ENCODE assay signal across 8 cellular contexts in the genomic region with DNA sequence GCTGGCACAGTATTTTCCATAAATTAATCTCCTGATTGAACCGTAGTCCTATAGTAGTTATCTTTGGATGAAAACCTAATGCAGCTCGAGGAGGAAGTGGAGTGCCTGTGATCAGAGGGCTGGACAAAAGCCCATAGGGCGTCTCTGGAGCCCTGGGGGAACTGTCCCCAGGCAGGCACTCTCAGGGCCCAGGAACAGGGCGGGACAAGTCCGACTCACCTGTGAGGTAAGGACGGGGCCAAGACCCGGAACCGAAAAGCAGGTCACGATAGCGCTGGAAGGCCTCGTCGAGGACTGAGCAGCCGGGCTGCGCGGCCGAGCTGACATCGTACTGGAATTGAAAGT. TPM values are rescaled to one million over a fixed set of nuclear protein-coding genes. Genes with fewer than 3 reads are reported as not detected.
DNase-seq lines count a peak whose midpoint lies in the region; ATAC-seq, FAIRE-seq and TF ChIP-seq lines count a peak whose summit lies in the region.

No MANE protein-coding gene starts in this region.

- no peaks in the 10 kb centered on the region for H3K36me3 ChIP-seq in breast epithelium
- peaks cover 7 to 13% of the 10 kb centered on the region in 2 experiments for H3K36me3 ChIP-seq in HepG2 (replicated peaks in 1 of 2; ENCODE audit: control insufficient read depth in 1 of 2, insufficient read depth in 2 of 2, low read length in 2 of 2)
- no peaks in the 10 kb centered on the region for H3K36me3 ChIP-seq in suprapubic skin

- H4K20me1 ChIP-seq in HepG2 (ENCODE audit: insufficient read depth, low read length), result no peaks in the 10 kb centered on the region

- peak; percentile 47 for ATAC-seq in GM21723 (IDR thresholded peaks at IDR 0.05; ENCODE audit: unreplicated experiment)
- ATAC-seq in HepG2, result peak; percentile 79

- DNase-seq in GM10266 (ENCODE audit: extremely low spot score), result peak; percentile 24
- no peak for DNase-seq in Jurkat, Clone E6-1 (ENCODE audit: low read depth, low spot score)
- DNase-seq in breast epithelium (ENCODE audit: low spot score in 2 of 2), result no peak
- no peak for DNase-seq in HepG2 (ENCODE audit: low spot score)
- DNase-seq in suprapubic skin (ENCODE audit: low spot score in 2 of 2), result no peak
- DNase-seq in cerebellar cortex (ENCODE audit: low spot score), result no peak
- DNase-seq in A172 (ENCODE audit: low spot score), result no peak

- POLR2A ChIA-PET in HepG2 (lab: Yijun Ruan, JAX), result interaction anchor here (0.7 to 2.9 kb wide), 14 partner anchors 8 to 311 kb away, joined by 3 to 11 read pairs (median 4); a partner anchor contains a TSS

- peak overlapping the region; percentile 69 for H3K4me2 ChIP-seq in HepG2 (ENCODE audit: low read depth, low read length)

- H3K27ac ChIP-seq in breast epithelium (peak overlapping the region; percentile 87 to 94), HepG2 (ENCODE audit: extremely low read length, insufficient read depth, low read length) (peak overlapping the region; percentile 84), suprapubic skin (peak overlapping the region; percentile 93)

- 0% methylated on average over 2 of the region's 17 CpGs for WGBS in HepG2 (ENCODE audit: low lambda C conversion rate)
- 0% methylated on average over 11 of the region's 17 CpGs for WGBS in suprapubic skin

- in situ Hi-C loops in HepG2 (cut with HindIII; ENCODE audit: extremely low pct_ligation_motif_present, low pct_unique_long_range_greater_than_20kb), result no loop called here

- no peak for TF ChIP-seq POLR2A in breast epithelium (IDR thresholded peaks at IDR 0.05)
- no peak for TF ChIP-seq POLR2A in HepG2 (IDR thresholded peaks at IDR 0.05; ENCODE audit: insufficient read depth in 1 of 2, low read depth in 2 of 2, low read length in 2 of 2)
- no peak for TF ChIP-seq POLR2A in suprapubic skin (IDR thresholded peaks at IDR 0.05)

- peaks cover 46% of the 10 kb centered on the region for H3K79me2 ChIP-seq in HepG2 (ENCODE audit: insufficient read depth, low read length)

- H3K27me3 ChIP-seq in breast epithelium, result no peaks in the 10 kb centered on the region
- no peaks in the 10 kb centered on the region for H3K27me3 ChIP-seq in HepG2 (ENCODE audit: control insufficient read depth in 1 of 2, insufficient read depth in 2 of 2, low read length in 2 of 2)
- H3K27me3 ChIP-seq in suprapubic skin, result no peaks in the 10 kb centered on the region

- no peaks in the 10 kb centered on the region for H3K9me3 ChIP-seq in breast epithelium
- no peaks in the 10 kb centered on the region for H3K9me3 ChIP-seq in HepG2 (ENCODE audit: low read length)
- H3K9me3 ChIP-seq in suprapubic skin, result no peaks in the 10 kb centered on the region

- TF ChIP-seq RAD21 in HepG2 (CRISPR knock-in tag; IDR thresholded peaks at IDR 0.05), result no peak

- TF ChIP-seq EP300 in HepG2 (IDR thresholded peaks at IDR 0.05; ENCODE audit: low read depth in 2 of 2, low read length in 2 of 2), result no peak
- TF ChIP-seq EP300 in HepG2 (CRISPR knock-in tag; IDR thresholded peaks at IDR 0.05; ENCODE audit: borderline replicate concordance), result no peak
- no peak for TF ChIP-seq EP300 in suprapubic skin (IDR thresholded peaks at IDR 0.05)

- no peak for FAIRE-seq in HepG2 (lab: Jason Lieb, UNC)

- TSS peak; percentile 70 for BruUV-seq in HepG2 (replicated peaks; lab: Mats Ljungman, UMichigan)

- H3K4me1 ChIP-seq in breast epithelium (peaks cover 0 to 7% of the 10 kb centered on the region in 2 donors), HepG2 (ENCODE audit: insufficient read depth, low read length) (peaks cover 33% of the 10 kb centered on the region), suprapubic skin (peaks cover 47% of the 10 kb centered on the region)

- peak overlapping the region; percentile 97 for H3K4me3 ChIP-seq in Jurkat, Clone E6-1 (ENCODE audit: low read length)
- H3K4me3 ChIP-seq in breast epithelium, result peak overlapping the region; percentile 60 to 87 (median 84)
- peak overlapping the region; percentile 74 to 93 (median 93) for H3K4me3 ChIP-seq in HepG2 (replicated peaks in 1 of 3; ENCODE audit: insufficient read depth in 1 of 3, low read depth in 2 of 3, low read length in 3 of 3)
- peak overlapping the region; percentile 83 for H3K4me3 ChIP-seq in suprapubic skin

- intact Hi-C loops in breast epithelium (cut with DNase I; ENCODE audit: low total_unique reads) (no loop called here), HepG2 (cut with micrococcal nuclease; ENCODE audit: unreplicated experiment) (no loop called here)

- TF ChIP-seq CTCF in GM10266 (IDR thresholded peaks at IDR 0.05; ENCODE audit: control insufficient read depth, insufficient read depth, low read depth, missing control alignments), result no peak
- no peak for TF ChIP-seq CTCF in breast epithelium (IDR thresholded peaks at IDR 0.05)
- TF ChIP-seq CTCF in HepG2 (CRISPR knock-in tag; IDR thresholded peaks at IDR 0.05), result no peak
- TF ChIP-seq CTCF in suprapubic skin (IDR thresholded peaks at IDR 0.05), result no peak

- H2AFZ ChIP-seq in HepG2 (ENCODE audit: low read length), result no peak overlapping the region

- CTCF ChIA-PET in HepG2 (lab: Yijun Ruan, JAX; ENCODE audit: low intra/inter-chr PET ratio, low total read pairs), result no interaction called here

- peak overlapping the region; percentile 90 for H3K9ac ChIP-seq in HepG2 (ENCODE audit: insufficient read depth, low read depth, low read length)

RNA-seq across cellular contexts. Expression of a gene that starts 0.3 kb away (rescaled TPM):
- 61.5 TPM for polyA plus RNA-seq in Jurkat, Clone E6-1 (2012; ENCODE audit: insufficient read depth, insufficient read length)
- total RNA-seq in breast epithelium (100 to 1,000 TPM in 1 of 3 donors, 10 to 100 TPM in 2; 63.6 to 147 (median 81.1) TPM), HepG2 (2016; rRNA removed; fragmentation: Illumina TruSeq; extraction: Trizol) (47.4 and 106 TPM in 2 replicates), suprapubic skin (10 to 100 TPM; 34.8 to 60.2 (median 45.8) TPM)
- 16.6 and 17.6 TPM in 2 replicates for total RNA-seq in HepG2 (2016; cell fraction: cytosol; rRNA removed; fragmentation: Illumina TruSeq; extraction: Trizol; ENCODE audit: low read depth)
- total RNA-seq in HepG2 (2016; cell fraction: insoluble cytoplasmic fraction; rRNA removed; fragmentation: Illumina TruSeq; extraction: Trizol), result 47.0 and 112 TPM in 2 replicates
- 23.0 and 27.3 TPM in 2 replicates for total RNA-seq in HepG2 (2016; cell fraction: membrane; rRNA removed; fragmentation: Illumina TruSeq; extraction: Trizol)
- total RNA-seq in HepG2 (2016; cell fraction: nucleus; rRNA removed; fragmentation: Illumina TruSeq; extraction: Trizol), result 113 and 129 TPM in 2 replicates
- polyA plus RNA-seq in HepG2 (2011; rRNA removed), result 215 and 219 TPM in 2 replicates
- polyA plus RNA-seq in HepG2 (2011; cell fraction: cytosol; rRNA removed), result 178 and 191 TPM in 2 replicates
- polyA plus RNA-seq in HepG2 (2011; cell fraction: nucleus; rRNA removed), result 241 and 262 TPM in 2 replicates
- polyA plus RNA-seq in HepG2 (2012), result 62.0 and 72.9 TPM in 2 replicates
- 13.5 and 15.0 TPM in 2 replicates for polyA plus RNA-seq in HepG2 (2016; cell fraction: cytosol; fragmentation: Illumina TruSeq; extraction: Trizol; ENCODE audit: low read depth)
- polyA plus RNA-seq in HepG2 (2016; cell fraction: insoluble cytoplasmic fraction; fragmentation: Illumina TruSeq; extraction: Trizol; ENCODE audit: low read depth), result 37.1 and 43.4 TPM in 2 replicates
- polyA plus RNA-seq in HepG2 (2016; cell fraction: membrane; fragmentation: Illumina TruSeq; extraction: Trizol; ENCODE audit: low read depth), result 16.7 and 18.5 TPM in 2 replicates
- 184 and 185 TPM in 2 replicates for polyA plus RNA-seq in HepG2 (2016; cell fraction: nucleus; fragmentation: Illumina TruSeq; extraction: Trizol; ENCODE audit: insufficient read depth, low read depth)
- polyA minus RNA-seq in HepG2 (2011; rRNA and poly(A)+ RNA removed; ENCODE audit: low replicate concordance), result 116 and 186 TPM in 2 replicates
- polyA minus RNA-seq in HepG2 (2011; cell fraction: cytosol; rRNA and poly(A)+ RNA removed), result 59.8 and 69.1 TPM in 2 replicates
- polyA minus RNA-seq in HepG2 (2011; cell fraction: nucleus; rRNA and poly(A)+ RNA removed), result 76.7 and 89.3 TPM in 2 replicates
- total RNA-seq in A172 (2014; rRNA removed; shearing (Covaris generic)), result 89.0 and 109 TPM in 2 replicates

RNA-seq across cellular contexts. Expression of a gene that starts 22.6 kb away (rescaled TPM):
- not detected for polyA plus RNA-seq in Jurkat, Clone E6-1 (2012; ENCODE audit: insufficient read depth, insufficient read length)
- total RNA-seq in breast epithelium (not detected), HepG2 (2016; rRNA removed; fragmentation: Illumina TruSeq; extraction: Trizol) (not detected in 2 replicates), suprapubic skin (not detected)
- not detected in 2 replicates for total RNA-seq in HepG2 (2016; cell fraction: cytosol; rRNA removed; fragmentation: Illumina TruSeq; extraction: Trizol; ENCODE audit: low read depth)
- not detected in 2 replicates for total RNA-seq in HepG2 (2016; cell fraction: insoluble cytoplasmic fraction; rRNA removed; fragmentation: Illumina TruSeq; extraction: Trizol)
- not detected in 2 replicates for total RNA-seq in HepG2 (2016; cell fraction: membrane; rRNA removed; fragmentation: Illumina TruSeq; extraction: Trizol)
- not detected in 2 replicates for total RNA-seq in HepG2 (2016; cell fraction: nucleus; rRNA removed; fragmentation: Illumina TruSeq; extraction: Trizol)
- not detected in 2 replicates for polyA plus RNA-seq in HepG2 (2011; rRNA removed)
- not detected in 2 replicates for polyA plus RNA-seq in HepG2 (2011; cell fraction: cytosol; rRNA removed)
- polyA plus RNA-seq in HepG2 (2011; cell fraction: nucleus; rRNA removed), result not detected in 2 replicates
- polyA plus RNA-seq in HepG2 (2012), result not detected in 2 replicates
- polyA plus RNA-seq in HepG2 (2016; cell fraction: cytosol; fragmentation: Illumina TruSeq; extraction: Trizol; ENCODE audit: low read depth), result not detected in 2 replicates
- not detected in 2 replicates for polyA plus RNA-seq in HepG2 (2016; cell fraction: insoluble cytoplasmic fraction; fragmentation: Illumina TruSeq; extraction: Trizol; ENCODE audit: low read depth)
- polyA plus RNA-seq in HepG2 (2016; cell fraction: membrane; fragmentation: Illumina TruSeq; extraction: Trizol; ENCODE audit: low read depth), result not detected in 2 replicates
- polyA plus RNA-seq in HepG2 (2016; cell fraction: nucleus; fragmentation: Illumina TruSeq; extraction: Trizol; ENCODE audit: insufficient read depth, low read depth), result not detected in 2 replicates
- not detected in 2 replicates for polyA minus RNA-seq in HepG2 (2011; rRNA and poly(A)+ RNA removed; ENCODE audit: low replicate concordance)
- not detected in 2 replicates for polyA minus RNA-seq in HepG2 (2011; cell fraction: cytosol; rRNA and poly(A)+ RNA removed)
- not detected in 2 replicates for polyA minus RNA-seq in HepG2 (2011; cell fraction: nucleus; rRNA and poly(A)+ RNA removed)
- total RNA-seq in A172 (2014; rRNA removed; shearing (Covaris generic)), result not detected in 2 replicates

RNA-seq across cellular contexts. Expression of a gene that starts 55.5 kb away (rescaled TPM):
- polyA plus RNA-seq in Jurkat, Clone E6-1 (2012; ENCODE audit: insufficient read depth, insufficient read length), result not detected
- total RNA-seq in breast epithelium (1 to 10 TPM; 2.6 to 3.5 (median 2.9) TPM), HepG2 (2016; rRNA removed; fragmentation: Illumina TruSeq; extraction: Trizol) (0.10 and 0.49 TPM in 2 replicates), suprapubic skin (1 to 10 TPM in 2 of 4 donors, under 1 TPM in 2; 0.70 to 1.5 (median 0.99) TPM)
- 0.09 TPM in 1 of 2 replicates, not detected in the other for total RNA-seq in HepG2 (2016; cell fraction: cytosol; rRNA removed; fragmentation: Illumina TruSeq; extraction: Trizol; ENCODE audit: low read depth)
- 0.41 TPM in 1 of 2 replicates, not detected in the other for total RNA-seq in HepG2 (2016; cell fraction: insoluble cytoplasmic fraction; rRNA removed; fragmentation: Illumina TruSeq; extraction: Trizol)
- total RNA-seq in HepG2 (2016; cell fraction: membrane; rRNA removed; fragmentation: Illumina TruSeq; extraction: Trizol), result 0.12 and 0.21 TPM in 2 replicates
- total RNA-seq in HepG2 (2016; cell fraction: nucleus; rRNA removed; fragmentation: Illumina TruSeq; extraction: Trizol), result 0.81 and 1.1 TPM in 2 replicates
- polyA plus RNA-seq in HepG2 (2011; rRNA removed), result 0.94 and 1.3 TPM in 2 replicates
- 0.24 and 0.26 TPM in 2 replicates for polyA plus RNA-seq in HepG2 (2011; cell fraction: cytosol; rRNA removed)
- 5.1 and 7.3 TPM in 2 replicates for polyA plus RNA-seq in HepG2 (2011; cell fraction: nucleus; rRNA removed)
- 0.51 and 0.70 TPM in 2 replicates for polyA plus RNA-seq in HepG2 (2012)
- polyA plus RNA-seq in HepG2 (2016; cell fraction: cytosol; fragmentation: Illumina TruSeq; extraction: Trizol; ENCODE audit: low read depth), result 0.09 and 0.15 TPM in 2 replicates
- polyA plus RNA-seq in HepG2 (2016; cell fraction: insoluble cytoplasmic fraction; fragmentation: Illumina TruSeq; extraction: Trizol; ENCODE audit: low read depth), result 0.20 TPM in 1 of 2 replicates, not detected in the other
- polyA plus RNA-seq in HepG2 (2016; cell fraction: membrane; fragmentation: Illumina TruSeq; extraction: Trizol; ENCODE audit: low read depth), result 0.15 and 0.22 TPM in 2 replicates
- polyA plus RNA-seq in HepG2 (2016; cell fraction: nucleus; fragmentation: Illumina TruSeq; extraction: Trizol; ENCODE audit: insufficient read depth, low read depth), result 3.3 and 3.7 TPM in 2 replicates
- 0.07 and 0.12 TPM in 2 replicates for polyA minus RNA-seq in HepG2 (2011; rRNA and poly(A)+ RNA removed; ENCODE audit: low replicate concordance)
- not detected in 2 replicates for polyA minus RNA-seq in HepG2 (2011; cell fraction: cytosol; rRNA and poly(A)+ RNA removed)
- 0.99 and 1.3 TPM in 2 replicates for polyA minus RNA-seq in HepG2 (2011; cell fraction: nucleus; rRNA and poly(A)+ RNA removed)
- not detected in 2 replicates for total RNA-seq in A172 (2014; rRNA removed; shearing (Covaris generic))
